ENCODE assay signal across 17 cellular contexts in genomic region chr3:172127141-172127540, GRCh38.
DNase-seq lines count a peak whose midpoint lies in the region; ATAC-seq, FAIRE-seq and TF ChIP-seq lines count a peak whose summit lies in the region.
"Had no signal": no experiment of that assay in that cellular context is flagged by ENCODE, and none has a peak within 500 bp of the region (broad histone marks: within the 10 kb centered on the region; RNA-seq: fewer than 3 reads in every experiment).

No MANE protein-coding gene starts in this region.

- H3K4me1 Mint-ChIP-seq in H9 (peaks cover 43 to 54% of the 10 kb centered on the region in 2 experiments), astrocyte (ENCODE audit: low read depth, unreplicated experiment) (peaks cover 58% of the 10 kb centered on the region)
- peaks cover 26% of the 10 kb centered on the region for H3K4me1 Mint-ChIP-seq in activated CD4-positive, alpha-beta T cell treated with anti-CD3 and anti-CD28 coated beads for 36 hours

- H3K4ac ChIP-seq in H9 (ENCODE audit: low read depth, low read length), result no peak overlapping the region

- H3K4me2 ChIP-seq in H9 (ENCODE audit: insufficient read depth, insufficient read length, low read length), result no peak overlapping the region
- H3K4me2 ChIP-seq in astrocyte (ENCODE audit: low read length), result peak overlapping the region; percentile 12

- no peaks in the 10 kb centered on the region for H4K20me1 ChIP-seq in H9 (ENCODE audit: control insufficient read depth, insufficient read depth, insufficient read length)
- H4K20me1 ChIP-seq in astrocyte (ENCODE audit: insufficient read depth, low read length), result peaks cover 68% of the 10 kb centered on the region

- H3K36me3 Mint-ChIP-seq in H9 (ENCODE audit: insufficient read depth in 1 of 3, low read depth in 3 of 3), result peaks cover 4 to 38% (median 14%) of the 10 kb centered on the region in 3 experiments
- peaks cover 21% of the 10 kb centered on the region for H3K36me3 Mint-ChIP-seq in astrocyte (ENCODE audit: low read depth, unreplicated experiment)
- H3K36me3 Mint-ChIP-seq in activated CD4-positive, alpha-beta T cell treated with anti-CD3 and anti-CD28 coated beads for 36 hours (ENCODE audit: low read depth), result peaks cover 6% of the 10 kb centered on the region

- H3K9me3 Mint-ChIP-seq in H9 (no peaks in the 10 kb centered on the region), astrocyte (ENCODE audit: unreplicated experiment) (no peaks in the 10 kb centered on the region)
- H3K9me3 Mint-ChIP-seq in activated CD4-positive, alpha-beta T cell treated with anti-CD3 and anti-CD28 coated beads for 36 hours (ENCODE audit: low read depth), result no peaks in the 10 kb centered on the region

- POLR2A ChIA-PET in activated CD4-positive, alpha-beta T cell treated with anti-CD3 and anti-CD28 coated beads for 36 hours (lab: Charles Lee), result no interaction called here

- no peak for FAIRE-seq in astrocyte (lab: Jason Lieb, UNC)
- FAIRE-seq: bronchial epithelial cell, endometrium had no signal

- no peak overlapping the region for H4K91ac ChIP-seq in H9 (ENCODE audit: insufficient read length, low read depth, low read length)

- H2BK15ac ChIP-seq in H9 (ENCODE audit: low read depth, low read length), result no peak overlapping the region

- intact Hi-C loops in activated CD4-positive, alpha-beta T cell treated with anti-CD3 and anti-CD28 coated beads for 36 hours (cut with DNase I, micrococcal nuclease), result no loop called here

- H3K14ac ChIP-seq in H9 (ENCODE audit: insufficient read depth, low read length), result no peak overlapping the region

- no peak overlapping the region for H3K9ac ChIP-seq in H9 (ENCODE audit: extremely low read depth, insufficient read length, low read length)
- no peak overlapping the region for H3K9ac ChIP-seq in astrocyte (ENCODE audit: low read length)
- peak overlapping the region; percentile 48 to 61 for H3K9ac ChIP-seq in stomach smooth muscle (ENCODE audit: low read length in 2 of 2)

- no peak overlapping the region for H2BK120ac ChIP-seq in H9 (ENCODE audit: low read depth, low read length, poor library complexity, severe bottlenecking)

- H3K36me3 ChIP-seq in astrocyte (ENCODE audit: insufficient read depth, low read length), result peaks cover 15% of the 10 kb centered on the region
- peaks cover 73% of the 10 kb centered on the region for H3K36me3 ChIP-seq in mesodermal cell (ENCODE audit: control insufficient read depth, insufficient read depth, low read length)
- H3K36me3 ChIP-seq in stomach smooth muscle (ENCODE audit: control insufficient read depth in 2 of 2, insufficient read depth in 2 of 2, low read length in 2 of 2), result no peaks in the 10 kb centered on the region

- H4K8ac ChIP-seq in H9 (replicated peaks; ENCODE audit: insufficient read length, low read depth, low read length), result no peak overlapping the region

- no peak for ATAC-seq in activated CD4-positive, alpha-beta T cell treated with anti-CD3 and anti-CD28 coated beads for 36 hours
- no peak for ATAC-seq in HG02678 (IDR thresholded peaks at IDR 0.05; ENCODE audit: unreplicated experiment)

- H2AFZ ChIP-seq in H9 (ENCODE audit: low read length) (no peak overlapping the region), astrocyte (ENCODE audit: low read depth, low read length) (no peak overlapping the region)

- H3K23ac ChIP-seq in H9 (ENCODE audit: insufficient read length, low read depth, low read length), result no peak overlapping the region

- no CpG with 5 or more reads among the region's 2 CpGs for WGBS in H9 (ENCODE audit: extremely low coverage, insufficient read length, low lambda C conversion rate)
- 85 to 100% methylated on average over 1 to 2 of the region's 2 CpGs for WGBS in mesodermal cell (ENCODE audit: insufficient coverage in 2 of 2), 2 experiments

- no peaks in the 10 kb centered on the region for H3K9me3 ChIP-seq in H9 (ENCODE audit: control insufficient read depth, low read depth, low read length)
- H3K9me3 ChIP-seq in astrocyte (ENCODE audit: insufficient read depth, low read depth, low read length), result no peaks in the 10 kb centered on the region
- H3K9me3 ChIP-seq in mesodermal cell (ENCODE audit: control insufficient read depth, low read length), result no peaks in the 10 kb centered on the region
- H3K9me3 ChIP-seq in stomach smooth muscle (ENCODE audit: control insufficient read depth in 2 of 2, low read length in 2 of 2), result no peaks in the 10 kb centered on the region

- no peak overlapping the region for H3K4me3 Mint-ChIP-seq in H9
- H3K4me3 Mint-ChIP-seq in astrocyte (ENCODE audit: unreplicated experiment), result no peak overlapping the region
- no peak overlapping the region for H3K4me3 Mint-ChIP-seq in activated CD4-positive, alpha-beta T cell treated with anti-CD3 and anti-CD28 coated beads for 36 hours
- H3K4me3 Mint-ChIP-seq: activated CD4-positive, alpha-beta memory T cell treated with anti-CD3 and anti-CD28 coated beads, Interleukin-2, amount 10 ng/mL, durations not matched to agents 7 days and 5 days had no signal

- in situ Hi-C loops in ACHN (cut with HindIII; ENCODE audit: low pct_ligation_motif_present, low pct_unique_long_range_greater_than_20kb, low sequenced_read_pairs), result no loop called here

- H3K4me1 ChIP-seq in H9 (ENCODE audit: insufficient read depth, low read length) (peaks cover 13% of the 10 kb centered on the region), astrocyte (ENCODE audit: insufficient read depth, low read length) (peaks cover 54% of the 10 kb centered on the region), mesodermal cell (ENCODE audit: control insufficient read depth, insufficient read depth, low read length, poor library complexity, severe bottlenecking) (peaks cover 59% of the 10 kb centered on the region), stomach smooth muscle (ENCODE audit: control insufficient read depth, insufficient read depth, low read length) (peaks cover 24% of the 10 kb centered on the region)

- CTCF ChIA-PET in activated CD4-positive, alpha-beta T cell treated with anti-CD3 and anti-CD28 coated beads for 36 hours (lab: Charles Lee), result no interaction called here

- no peak overlapping the region for H3K27ac ChIP-seq in H9 (ENCODE audit: insufficient read length, low read depth, low read length)
- no peak overlapping the region for H3K27ac ChIP-seq in astrocyte (ENCODE audit: low read depth, low read length)
- H3K27ac ChIP-seq in mesodermal cell (ENCODE audit: low read depth, low read length, severe bottlenecking), result peak overlapping the region; percentile 86
- H3K27ac ChIP-seq in stomach smooth muscle (ENCODE audit: low read length), result peak overlapping the region; percentile 64

- H4K5ac ChIP-seq in H9 (ENCODE audit: insufficient read length, low read depth, low read length), result no peak overlapping the region

- no peaks in the 10 kb centered on the region for H3K23me2 ChIP-seq in H9 (ENCODE audit: insufficient read length, low read depth, low read length, poor library complexity, severe bottlenecking)

- DNase-seq in H9, result no peak
- DNase-seq in astrocyte (ENCODE audit: low read depth), result no peak
- no peak for DNase-seq in ACHN
- DNase-seq in HuH-7 (ENCODE audit: low spot score), result no peak
- no peak for DNase-seq in activated CD4-positive, alpha-beta T cell treated with anti-CD3 and anti-CD28 coated beads for 36 hours
- DNase-seq: activated CD4-positive, alpha-beta memory T cell treated with anti-CD3 and anti-CD28 coated beads, Interleukin-2, amount 10 ng/mL, durations not matched to agents 7 days and 5 days; activated effector memory CD4-positive, alpha-beta T cell treated with anti-CD3 and anti-CD28 coated beads, Interleukin-2, amount 50 U/mL, for 16 hours; CD4-positive, CD25-positive, alpha-beta regulatory T cell; glutamatergic neuron; NCI-H187 treated with DMSO at 0.1 percent for 48 hours; NCI-H69; occipital lobe had no signal

- no peak overlapping the region for H2BK12ac ChIP-seq in H9 (ENCODE audit: insufficient read length, low read depth, low read length)

- H3K56ac ChIP-seq in H9 (ENCODE audit: insufficient read length, low read depth, low read length), result no peak overlapping the region

- H3K79me2 ChIP-seq in H9 (ENCODE audit: insufficient read depth, low read length) (peaks cover 12% of the 10 kb centered on the region; the same call in 1 of the 2 replicates), astrocyte (ENCODE audit: insufficient read depth, low read length) (peaks cover 89% of the 10 kb centered on the region)

- no peak overlapping the region for H2AK5ac ChIP-seq in H9 (ENCODE audit: insufficient read length, low read length)

- TF ChIP-seq CTCF in H9 (conservative IDR thresholded peaks at IDR 0.05), result no peak
- TF ChIP-seq CTCF in astrocyte (IDR thresholded peaks at IDR 0.05; ENCODE audit: insufficient read depth, low read depth, low read length), result no peak

- no peak overlapping the region for H3K4me3 ChIP-seq in astrocyte (ENCODE audit: insufficient read depth, low read depth, low read length)
- no peak overlapping the region for H3K4me3 ChIP-seq in mesodermal cell (ENCODE audit: extremely low read depth, insufficient read depth, low read length, poor library complexity, severe bottlenecking)
- no peak overlapping the region for H3K4me3 ChIP-seq in stomach smooth muscle (ENCODE audit: low read length in 2 of 2)

- H3K27me3 Mint-ChIP-seq in H9 (ENCODE audit: low read depth) (no peaks in the 10 kb centered on the region), astrocyte (ENCODE audit: low read depth, unreplicated experiment) (no peaks in the 10 kb centered on the region)
- no peaks in the 10 kb centered on the region for H3K27me3 Mint-ChIP-seq in activated CD4-positive, alpha-beta T cell treated with anti-CD3 and anti-CD28 coated beads for 36 hours
- H3K27me3 Mint-ChIP-seq: activated CD4-positive, alpha-beta memory T cell treated with anti-CD3 and anti-CD28 coated beads, Interleukin-2, amount 10 ng/mL, durations not matched to agents 7 days and 5 days; CD4-positive, CD25-positive, alpha-beta regulatory T cell had no signal

- H2BK20ac ChIP-seq in H9 (ENCODE audit: low read depth, low read length, poor library complexity, severe bottlenecking), result no peak overlapping the region

- H3K27ac Mint-ChIP-seq in H9 (peak overlapping the region; percentile 28 to 67 (median 36); a peak in 4 of 7 replicates), astrocyte (ENCODE audit: unreplicated experiment) (peak overlapping the region; percentile 70)
- H3K27ac Mint-ChIP-seq in activated CD4-positive, alpha-beta T cell treated with anti-CD3 and anti-CD28 coated beads for 36 hours, result no peak overlapping the region
- H3K27ac Mint-ChIP-seq: activated CD4-positive, alpha-beta memory T cell treated with anti-CD3 and anti-CD28 coated beads, Interleukin-2, amount 10 ng/mL, durations not matched to agents 7 days and 5 days; CD4-positive, CD25-positive, alpha-beta regulatory T cell had no signal

- no peak overlapping the region for H2BK5ac ChIP-seq in H9 (ENCODE audit: insufficient read length, low read length)

- no peak overlapping the region for H3T11ph ChIP-seq in H9 (ENCODE audit: low read length)

- H3K79me1 ChIP-seq in H9 (ENCODE audit: insufficient read depth, low read depth, low read length, poor library complexity, severe bottlenecking), result no peaks in the 10 kb centered on the region

- no peak overlapping the region for H3K18ac ChIP-seq in H9 (ENCODE audit: insufficient read length, low read depth, low read length)

- H3K27me3 ChIP-seq in H9 (ENCODE audit: insufficient read depth, low read length) (no peaks in the 10 kb centered on the region), astrocyte (ENCODE audit: insufficient read depth, low read length) (no peaks in the 10 kb centered on the region), stomach smooth muscle (ENCODE audit: control insufficient read depth in 1 of 2, insufficient read depth in 2 of 2, low read length in 2 of 2) (no peaks in the 10 kb centered on the region)

Comparison
In these comparisons a context has a peak if more than half of its experiments do, and no peak if none do; other contexts are left out.
1. H3K27ac ChIP-seq: peak in mesodermal cell (single experiment) and stomach smooth muscle (single experiment); none in H9 (single experiment) and astrocyte (single experiment).
2. H3K9ac ChIP-seq: peak in stomach smooth muscle (2 of 2); none in H9 (single experiment) and astrocyte (single experiment).